In the genomic region with DNA sequence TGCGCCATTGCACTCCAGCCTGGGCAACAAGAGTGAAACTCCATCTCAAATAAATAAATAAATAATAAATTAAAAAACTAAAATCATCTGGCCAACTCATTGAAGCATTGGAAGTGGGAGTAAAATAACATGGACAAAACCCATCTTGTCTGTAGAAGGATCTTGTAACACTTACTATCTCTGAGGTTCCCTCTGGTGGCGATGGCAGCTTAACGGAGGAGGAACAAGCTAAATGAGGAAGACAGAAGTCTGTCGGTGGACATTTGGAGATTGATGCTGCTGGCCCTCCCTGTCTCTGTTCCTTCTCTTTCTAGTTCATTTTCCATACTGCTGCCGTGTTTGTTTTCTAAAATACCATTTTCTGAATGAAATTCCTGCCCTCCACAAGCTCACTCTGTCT, we compare ENCODE assay signal across 10 cellular contexts. TPM values are rescaled to one million over a fixed set of nuclear protein-coding genes. Genes with fewer than 3 reads are reported as not detected.
DNase-seq lines count a peak whose midpoint lies in the region; ATAC-seq and TF ChIP-seq lines count a peak whose summit lies in the region.
"Had no signal": no experiment of that assay in that cellular context is flagged by ENCODE, and none has a peak within 500 bp of the region (broad histone marks: within the 10 kb centered on the region; RNA-seq: fewer than 3 reads in every experiment).

No MANE protein-coding gene starts in this region.

- no peak overlapping the region for H3K4me3 Mint-ChIP-seq in nephron progenitor cell
- H3K4me3 Mint-ChIP-seq: activated naive CD4-positive, alpha-beta T cell treated with anti-CD3 and anti-CD28 coated beads, Interleukin-2, amount 50 U/mL, for 24 hours; naive B cell had no signal

- no peak for TF ChIP-seq EP300 in SK-N-SH (IDR thresholded peaks at IDR 0.05; ENCODE audit: borderline replicate concordance in 1 of 2, low read depth in 1 of 2, low read length in 1 of 2)

- H3K4me1 ChIP-seq in SK-N-SH (ENCODE audit: control insufficient read depth in 1 of 2, insufficient read depth in 2 of 2, low read depth in 1 of 2, low read length in 1 of 2) (no peaks in the 10 kb centered on the region), PC-9 (replicated peaks; ENCODE audit: insufficient read depth) (no peaks in the 10 kb centered on the region), gastrocnemius medialis (no peaks in the 10 kb centered on the region)

- intact Hi-C loops in PC-9 (cut with micrococcal nuclease; ENCODE audit: unreplicated experiment), result no loop called here
- intact Hi-C loops in gastrocnemius medialis (cut with DNase I; ENCODE audit: low total_unique reads), result loop anchor here (1.0 to 5.0 kb wide), 2 partner anchors 39 to 141 kb away; no protein-coding TSS in a partner anchor

- H3K79me2 ChIP-seq in SK-N-SH (ENCODE audit: insufficient read depth) (no peaks in the 10 kb centered on the region), PC-9 (ENCODE audit: low read depth) (no peaks in the 10 kb centered on the region)

- H3K36me3 Mint-ChIP-seq in nephron progenitor cell (ENCODE audit: low read depth), result peaks cover 84% of the 10 kb centered on the region

- H3K27me3 Mint-ChIP-seq in nephron progenitor cell (ENCODE audit: low read depth, poor library complexity), result no peaks in the 10 kb centered on the region
- H3K27me3 Mint-ChIP-seq: activated naive CD4-positive, alpha-beta T cell treated with anti-CD3 and anti-CD28 coated beads, Interleukin-2, amount 50 U/mL, for 24 hours; naive B cell had no signal

- H3K4me1 Mint-ChIP-seq in nephron progenitor cell, result no peaks in the 10 kb centered on the region
- H3K4me1 Mint-ChIP-seq: naive B cell had no signal

- ATAC-seq in SK-N-SH treated with all-trans-retinoic acid at 6 μM for 48 hours (no peak), gastrocnemius medialis (peak; percentile 68 to 91)

- no peak; the same call in 1 of the 2 replicates for TF ChIP-seq RAD21 in SK-N-SH (IDR thresholded peaks at IDR 0.05; ENCODE audit: low read length)

- no peak overlapping the region for H3K4me3 ChIP-seq in SK-N-SH (ENCODE audit: low read depth in 2 of 2, low read length in 1 of 2)
- H3K4me3 ChIP-seq in PC-9, result no peak overlapping the region
- H3K4me3 ChIP-seq in gastrocnemius medialis, result no peak overlapping the region

- no peak overlapping the region for H3K4me2 ChIP-seq in SK-N-SH
- no peak overlapping the region for H3K4me2 ChIP-seq in PC-9

- peak; percentile 25; the same call in 1 of the 2 replicates for TF ChIP-seq CTCF in SK-N-SH (IDR thresholded peaks at IDR 0.05)
- 0 out of 2 replicates have a peak, but pooled peaks have one; percentile 10 for TF ChIP-seq CTCF in PC-9 (conservative IDR thresholded peaks at IDR 0.05)
- TF ChIP-seq CTCF in gastrocnemius medialis (IDR thresholded peaks at IDR 0.05 in 4 of 5, conservative IDR thresholded peaks at IDR 0.05 in 1 of 5), result peak; percentile 15 to 45 (median 39)
- TF ChIP-seq CTCF in nephron progenitor cell (IDR thresholded peaks at IDR 0.05), result no peak

- CTCF ChIA-PET in SK-N-SH (lab: Yijun Ruan, JAX), result interaction anchor here (1.3 to 2.7 kb wide), 2 partner anchors 18 to 20 kb away, joined by 3 to 19 read pairs; no protein-coding TSS in a partner anchor
- CTCF ChIA-PET in PC-9 (lab: Charles Lee), result no interaction called here

- WGBS in SK-N-SH (ENCODE audit: low lambda C conversion rate), result 93% methylated on average over 5 of the region's 5 CpGs

- H3K9ac ChIP-seq in SK-N-SH, result no peak overlapping the region

- no peaks in the 10 kb centered on the region for H3K9me3 ChIP-seq in SK-N-SH
- H3K9me3 ChIP-seq in PC-9 (ENCODE audit: insufficient read depth, low read depth), result no peaks in the 10 kb centered on the region
- H3K9me3 ChIP-seq in gastrocnemius medialis, result no peaks in the 10 kb centered on the region

- H3K9me3 Mint-ChIP-seq in nephron progenitor cell, result peaks cover 14% of the 10 kb centered on the region
- H3K9me3 Mint-ChIP-seq: activated naive CD4-positive, alpha-beta T cell treated with anti-CD3 and anti-CD28 coated beads, Interleukin-2, amount 50 U/mL, for 24 hours had no signal

- no peak overlapping the region for H2AFZ ChIP-seq in SK-N-SH (ENCODE audit: low read depth)
- H2AFZ ChIP-seq in PC-9, result no peak overlapping the region

- POLR2A ChIA-PET in SK-N-SH (lab: Yijun Ruan, JAX), result no interaction called here
- POLR2A ChIA-PET in PC-9 (lab: Charles Lee; ENCODE audit: unreplicated experiment), result no interaction called here

- H3K27ac ChIP-seq in SK-N-SH (ENCODE audit: low read depth in 2 of 2, low read length in 1 of 2) (no peak overlapping the region), PC-9 (no peak overlapping the region), gastrocnemius medialis (peak overlapping the region in 1 of 4 donors; percentile 19)

- no peak overlapping the region for H3K27ac Mint-ChIP-seq in nephron progenitor cell
- H3K27ac Mint-ChIP-seq: activated naive CD4-positive, alpha-beta T cell treated with anti-CD3 and anti-CD28 coated beads, Interleukin-2, amount 50 U/mL, for 24 hours had no signal

- in situ Hi-C loops in gastrocnemius medialis (cut with MboI; ENCODE audit: low sequenced_read_pairs in 4 of 4), result loop anchor here in 3 of 4 donors (5.0 to 25.0 kb wide), 3 partner anchors 139 to 379 kb away; partner anchors contain the start of genes PIGN (in 2 of the 3) and RELCH (in 2 of the 3)

- no peaks in the 10 kb centered on the region for H3K9me2 ChIP-seq in SK-N-SH
- H3K9me2 ChIP-seq in PC-9 (ENCODE audit: insufficient read depth), result no peaks in the 10 kb centered on the region

- H3K27me3 ChIP-seq in SK-N-SH (ENCODE audit: insufficient read depth), result no peaks in the 10 kb centered on the region
- H3K27me3 ChIP-seq in PC-9 (ENCODE audit: insufficient read depth, low read depth), result no peaks in the 10 kb centered on the region
- H3K27me3 ChIP-seq in gastrocnemius medialis, result no peaks in the 10 kb centered on the region

- H3F3A ChIP-seq in SK-N-SH (replicated peaks; ENCODE audit: insufficient read depth), result no peaks in the 10 kb centered on the region
- H3F3A ChIP-seq in PC-9 (ENCODE audit: insufficient read depth, low read depth), result no peaks in the 10 kb centered on the region; the same call in 1 of the 2 replicates

- no peak for TF ChIP-seq POLR2A in gastrocnemius medialis (IDR thresholded peaks at IDR 0.05)

- DNase-seq in SK-N-SH (no peak), PC-9 (no peak), fibroblast of the conjunctiva (ENCODE audit: low read depth) (peak; percentile 8), gastrocnemius medialis (peak; percentile 40 to 70), NCI-H526 treated with DMSO at 0.1 percent for 48 hours (lab: John Stamatoyannopoulos, UW) (no peak), nephron progenitor cell (no peak)
- DNase-seq in activated CD8-positive, alpha-beta memory T cell treated with anti-CD3 and anti-CD28 coated beads, Interleukin-2, amount 50 U/mL, for 4 hours, result no peak
- DNase-seq: naive B cell had no signal

- H3K36me3 ChIP-seq in SK-N-SH (replicated peaks in 1 of 2; ENCODE audit: control insufficient read depth in 1 of 2, insufficient read depth in 2 of 2, low read length in 1 of 2) (peaks cover 60 to 67% of the 10 kb centered on the region in 2 experiments), PC-9 (ENCODE audit: low read depth) (0 out of 2 replicates have a peak, but pooled peaks cover 18% of the 10 kb centered on the region), gastrocnemius medialis (peaks cover 2 to 89% of the 10 kb centered on the region in 2 donors)

- BruUV-seq in PC-9 (replicated peaks; lab: Mats Ljungman, UMichigan), result no TSS peak

- H4K20me1 ChIP-seq in SK-N-SH (ENCODE audit: insufficient read depth) (no peaks in the 10 kb centered on the region), PC-9 (ENCODE audit: insufficient read depth) (no peaks in the 10 kb centered on the region)

TF ChIP-seq in SK-N-SH, 30 proteins besides CTCF, POLR2A, EP300 and RAD21 (continues in another document):
- TF ChIP-seq TAF1 (IDR thresholded peaks at IDR 0.05; ENCODE audit: borderline replicate concordance, low read depth, low read length) (no peak), EZH2phosphoT487 (IDR thresholded peaks at IDR 0.05; ENCODE audit: borderline replicate concordance, low read depth) (no peak), NRF1 (IDR thresholded peaks at IDR 0.05; ENCODE audit: low read depth, low read length) (no peak), POLR2AphosphoS5 (IDR thresholded peaks at IDR 0.05; ENCODE audit: low read depth, low read length) (no peak), SIN3A (IDR thresholded peaks at IDR 0.05; ENCODE audit: borderline replicate concordance, low read depth, low read length) (no peak), RXRA (IDR thresholded peaks at IDR 0.05; ENCODE audit: borderline replicate concordance, low read depth) (no peak), YY1 (IDR thresholded peaks at IDR 0.05; ENCODE audit: low read depth) (no peak)
- TF ChIP-seq, protein P1, sequence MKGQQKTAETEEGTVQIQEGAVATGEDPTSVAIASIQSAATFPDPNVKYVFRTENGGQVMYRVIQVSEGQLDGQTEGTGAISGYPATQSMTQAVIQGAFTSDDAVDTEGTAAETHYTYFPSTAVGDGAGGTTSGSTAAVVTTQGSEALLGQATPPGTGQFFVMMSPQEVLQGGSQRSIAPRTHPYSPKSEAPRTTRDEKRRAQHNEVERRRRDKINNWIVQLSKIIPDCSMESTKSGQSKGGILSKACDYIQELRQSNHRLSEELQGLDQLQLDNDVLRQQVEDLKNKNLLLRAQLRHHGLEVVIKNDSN (IDR thresholded peaks at IDR 0.05; ENCODE audit: borderline replicate concordance, low read depth), result no peak

TF ChIP-seq in SK-N-SH treated with all-trans-retinoic acid at 6 μM for 48 hours, 23 proteins besides CTCF, POLR2A, EP300 and RAD21 (continues in another document):
- no peak for TF ChIP-seq TCF4 (CRISPR knock-in tag; IDR thresholded peaks at IDR 0.05; ENCODE audit: borderline replicate concordance)
- no peak for TF ChIP-seq TOX (CRISPR knock-in tag; IDR thresholded peaks at IDR 0.05; ENCODE audit: borderline replicate concordance)
- TF ChIP-seq CSRNP3 (CRISPR knock-in tag; IDR thresholded peaks at IDR 0.05), result no peak

RNA-seq across cellular contexts. Expression of gene ZCCHC2, which starts 43.4 kb away (rescaled TPM):
- polyA plus RNA-seq in SK-N-SH (2012; rRNA removed), result 6.7 and 7.3 TPM in 2 replicates
- polyA plus RNA-seq in SK-N-SH (2012; cell fraction: cytosol; rRNA removed), result 4.2 and 5.0 TPM in 2 replicates
- 10.4 and 14.4 TPM in 2 replicates for polyA plus RNA-seq in SK-N-SH (2012; cell fraction: nucleus; rRNA removed)
- 12.0 and 18.1 TPM in 2 replicates for total RNA-seq in PC-9 (2021)
- total RNA-seq in gastrocnemius medialis, result 10 to 100 TPM; 22.1 to 37.9 (median 32.0) TPM

Comparison
In these comparisons a context has a peak if more than half of its experiments do, and no peak if none do; other contexts are left out.
1. DNase-seq: peak in fibroblast of the conjunctiva (single experiment) and gastrocnemius medialis (2 of 2); none in SK-N-SH (single experiment), PC-9 (0 of 2), activated CD8-positive, alpha-beta memory T cell treated with anti-CD3 and anti-CD28 coated beads, Interleukin-2, amount 50 U/mL, for 4 hours (single experiment), NCI-H526 treated with DMSO at 0.1 percent for 48 hours (single experiment) and nephron progenitor cell (single experiment).